In the genomic region with DNA sequence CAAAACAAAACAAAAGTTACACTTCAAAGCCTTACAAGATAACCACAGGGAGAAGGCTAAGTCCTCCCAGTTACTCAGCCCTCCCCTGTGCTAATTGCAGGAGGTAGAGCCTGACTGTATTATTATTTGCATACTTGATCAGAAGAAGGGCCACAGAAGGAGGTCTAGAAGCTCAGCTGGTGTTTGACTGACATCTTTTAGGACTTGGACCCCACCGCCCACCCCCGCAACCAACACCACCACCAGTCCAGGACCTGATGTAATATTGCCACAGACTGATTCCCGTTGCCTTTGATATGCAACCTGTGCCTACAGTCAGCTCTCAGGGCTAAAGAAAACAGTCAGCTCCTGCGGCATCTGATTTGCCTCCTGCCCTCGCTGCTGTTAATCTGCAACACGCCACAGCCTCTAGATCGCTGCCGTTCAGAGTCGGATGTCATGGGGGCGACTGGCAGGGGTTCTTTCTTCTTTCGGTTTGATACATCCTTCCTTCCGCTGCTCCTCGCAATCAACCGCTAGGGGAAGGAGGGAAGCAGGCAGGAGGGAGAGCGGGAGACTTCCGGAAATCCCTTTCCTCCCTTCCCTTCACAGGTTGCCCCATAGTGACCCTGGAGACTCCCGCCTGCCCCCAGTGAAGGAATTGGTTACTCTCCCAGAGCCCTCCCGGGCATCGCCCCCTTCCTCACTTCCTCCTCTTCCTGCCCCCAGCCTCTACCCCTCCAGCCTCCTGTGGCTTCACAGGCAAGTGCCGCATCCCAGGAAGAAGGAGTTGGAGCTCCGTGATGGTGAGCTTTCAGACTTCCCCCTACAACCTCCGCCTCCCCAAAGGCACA, we compare ENCODE assay signal across 8 cellular contexts.
DNase-seq lines count a peak whose midpoint lies in the region; ATAC-seq lines count a peak whose summit lies in the region.

No MANE protein-coding gene starts in this region.

- peak overlapping the region; percentile 75 for H2AFZ ChIP-seq in neuron (ENCODE audit: low read depth, low read length)

- no peaks in the 10 kb centered on the region for H3K9me3 ChIP-seq in neuron (ENCODE audit: low read length)

- H3K27me3 ChIP-seq in neuron (ENCODE audit: insufficient read depth, low read length): no peaks in the 10 kb centered on the region

- H3K4me3 ChIP-seq in neuron (ENCODE audit: low read length): peak overlapping the region; percentile 52

- no peaks in the 10 kb centered on the region for H3K36me3 ChIP-seq in neuron (ENCODE audit: insufficient read depth, low read length)

- ATAC-seq in activated CD4-positive, CD25-positive, alpha-beta regulatory T cell treated with anti-CD3 and anti-CD28 coated beads, Interleukin-2, amount 50 U/mL, for 24 hours: peak; percentile 41 to 45

- DNase-seq in activated CD4-positive, CD25-positive, alpha-beta regulatory T cell (lab: John Stamatoyannopoulos, UW): no peak
- DNase-seq in H4 (ENCODE audit: low spot score): peak; percentile 93
- DNase-seq in M059J (ENCODE audit: low read depth): peak; percentile 84
- peak; percentile 18 to 26 for DNase-seq in activated T-cell treated with anti-CD3 and anti-CD28 coated beads, Interleukin-2, amount 50 U/mL, for 48 hours
- DNase-seq in germinal center (ENCODE audit: low spot score): peak; percentile 64
- DNase-seq in OCI-M1 (lab: John Stamatoyannopoulos, UW): no peak

- H3K4me1 ChIP-seq in neuron (ENCODE audit: insufficient read depth, low read length): no peaks in the 10 kb centered on the region

Comparison
In these comparisons a context has a peak if more than half of its experiments do, and no peak if none do; other contexts are left out.
1. DNase-seq: peak in H4 (single experiment), M059J (single experiment), activated T-cell treated with anti-CD3 and anti-CD28 coated beads, Interleukin-2, amount 50 U/mL, for 48 hours (2 of 2) and germinal center (single experiment); none in activated CD4-positive, CD25-positive, alpha-beta regulatory T cell (0 of 4) and OCI-M1 (single experiment).